21 cellular contexts compared by ENCODE assay signal in the genomic region with DNA sequence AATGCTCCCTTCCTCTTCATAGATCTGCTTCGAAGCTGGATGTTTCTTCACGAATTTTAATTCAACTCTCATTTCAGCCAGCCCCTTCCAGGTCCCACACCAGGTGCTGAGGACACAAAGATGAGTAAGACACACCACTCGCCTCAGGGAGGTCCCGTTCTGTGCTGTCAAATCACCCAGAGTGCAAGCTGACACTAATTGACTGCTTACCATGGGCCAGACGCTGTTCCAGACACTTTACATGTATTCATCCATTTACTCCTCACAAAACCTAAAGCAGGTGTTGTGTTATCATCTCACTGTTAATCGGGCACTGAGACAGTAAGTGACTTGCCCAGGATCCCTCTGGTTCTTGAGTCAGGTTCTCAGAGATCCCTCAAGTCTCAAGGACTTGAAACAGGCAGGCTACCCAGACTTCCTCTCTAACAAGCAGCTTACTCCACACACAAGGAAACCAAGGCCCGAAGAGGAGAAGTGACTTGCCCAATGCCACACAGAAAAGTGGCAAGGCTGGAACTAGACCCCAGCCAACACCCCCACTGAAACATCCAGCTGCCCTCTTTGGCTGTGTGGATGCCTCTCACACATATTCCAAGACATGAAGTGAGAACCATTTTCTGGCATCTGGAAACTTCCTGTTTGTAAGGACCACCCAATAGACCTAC.
DNase-seq lines count a peak whose midpoint lies in the region; ATAC-seq and TF ChIP-seq lines count a peak whose summit lies in the region.
"Had no signal": no experiment of that assay in that cellular context is flagged by ENCODE, and none has a peak within 500 bp of the region (broad histone marks: within the 10 kb centered on the region; RNA-seq: fewer than 3 reads in every experiment).

No MANE protein-coding gene starts in this region.

- peaks cover 4% of the 10 kb centered on the region for H3K4me1 Mint-ChIP-seq in activated T-cell treated with anti-CD3 and anti-CD28 coated beads, Interleukin-2, amount 50 U/mL, for 4 hours (ENCODE audit: low read depth)
- peaks cover 11% of the 10 kb centered on the region for H3K4me1 Mint-ChIP-seq in activated T-cell treated with anti-CD3 and anti-CD28 coated beads, Interleukin-2, amount 50 U/mL, for 24 hours (ENCODE audit: low read depth)

- H3K36me3 ChIP-seq in suprapubic skin = no peaks in the 10 kb centered on the region
- H3K36me3 ChIP-seq: thoracic aorta had no signal

- no peak for TF ChIP-seq POLR2A in suprapubic skin (IDR thresholded peaks at IDR 0.05)

- peaks cover 27% of the 10 kb centered on the region for H3K27me3 Mint-ChIP-seq in activated T-cell treated with anti-CD3 and anti-CD28 coated beads, Interleukin-2, amount 50 U/mL, for 4 hours (ENCODE audit: low read depth)
- H3K27me3 Mint-ChIP-seq in activated T-cell treated with anti-CD3 and anti-CD28 coated beads, Interleukin-2, amount 50 U/mL, for 24 hours = peaks cover 39% of the 10 kb centered on the region

- peaks cover 13% of the 10 kb centered on the region for H3K27me3 ChIP-seq in foreskin keratinocyte
- H3K27me3 ChIP-seq in suprapubic skin = peaks cover 15% of the 10 kb centered on the region

- no peak overlapping the region for H3K27ac Mint-ChIP-seq in activated T-cell treated with anti-CD3 and anti-CD28 coated beads, Interleukin-2, amount 50 U/mL, for 24 hours
- H3K27ac Mint-ChIP-seq: endodermal cell; T-helper 1 cell treated with Interleukin-12 subunit alpha and Interleukin-12 subunit beta and Interleukin-4 antibody, amounts not matched to agents 30 μg/mL and 1 μg/mL, for 36 hours had no signal

- no peaks in the 10 kb centered on the region for H3K36me3 Mint-ChIP-seq in activated T-cell treated with anti-CD3 and anti-CD28 coated beads, Interleukin-2, amount 50 U/mL, for 4 hours (ENCODE audit: insufficient read depth)
- H3K36me3 Mint-ChIP-seq in activated T-cell treated with anti-CD3 and anti-CD28 coated beads, Interleukin-2, amount 50 U/mL, for 24 hours (ENCODE audit: low read depth) = no peaks in the 10 kb centered on the region

- no peaks in the 10 kb centered on the region for H3K9me3 ChIP-seq in suprapubic skin
- H3K9me3 ChIP-seq: thoracic aorta had no signal

- TF ChIP-seq CTCF in foreskin keratinocyte (conservative IDR thresholded peaks at IDR 0.05) (no peak), suprapubic skin (IDR thresholded peaks at IDR 0.05) (no peak)

- H3K4me3 ChIP-seq in suprapubic skin = peak overlapping the region; percentile 29

- peak in 1 of 2 donors; percentile 58 for ATAC-seq in activated T-cell treated with anti-CD3 and anti-CD28 coated beads, Interleukin-2, amount 50 U/mL, for 4 hours
- peak; percentile 54 for ATAC-seq in foreskin keratinocyte
- ATAC-seq: activated CD4-positive, CD25-positive, alpha-beta regulatory T cell treated with anti-CD3 and anti-CD28 coated beads, Interleukin-2, amount 50 U/mL, for 24 hours; HCT116; HepG2 had no signal

- H3K9me3 Mint-ChIP-seq in activated T-cell treated with anti-CD3 and anti-CD28 coated beads, Interleukin-2, amount 50 U/mL, for 4 hours = no peaks in the 10 kb centered on the region
- no peaks in the 10 kb centered on the region for H3K9me3 Mint-ChIP-seq in activated T-cell treated with anti-CD3 and anti-CD28 coated beads, Interleukin-2, amount 50 U/mL, for 24 hours
- H3K9me3 Mint-ChIP-seq: endodermal cell; T-helper 1 cell treated with Interleukin-12 subunit alpha and Interleukin-12 subunit beta and Interleukin-4 antibody, amounts not matched to agents 30 μg/mL and 1 μg/mL, for 36 hours had no signal

- no peak overlapping the region for H3K27ac ChIP-seq in foreskin keratinocyte
- no peak overlapping the region for H3K27ac ChIP-seq in suprapubic skin
- H3K27ac ChIP-seq: thoracic aorta had no signal

- WGBS in suprapubic skin = 74% methylated on average over 7 of the region's 7 CpGs

- peak overlapping the region; percentile 39 for H3K4me3 Mint-ChIP-seq in activated T-cell treated with anti-CD3 and anti-CD28 coated beads, Interleukin-2, amount 50 U/mL, for 4 hours
- H3K4me3 Mint-ChIP-seq in activated T-cell treated with anti-CD3 and anti-CD28 coated beads, Interleukin-2, amount 50 U/mL, for 24 hours = no peak overlapping the region
- H3K4me3 Mint-ChIP-seq: endodermal cell; T-helper 1 cell treated with Interleukin-12 subunit alpha and Interleukin-12 subunit beta and Interleukin-4 antibody, amounts not matched to agents 30 μg/mL and 1 μg/mL, for 36 hours had no signal

- TF ChIP-seq EP300 in suprapubic skin (IDR thresholded peaks at IDR 0.05) = no peak

- H3K4me1 ChIP-seq in foreskin keratinocyte = no peaks in the 10 kb centered on the region
- peaks cover 16% of the 10 kb centered on the region for H3K4me1 ChIP-seq in suprapubic skin

- DNase-seq in activated T-cell treated with anti-CD3 and anti-CD28 coated beads, Interleukin-2, amount 50 U/mL, for 4 hours = no peak
- DNase-seq in activated T-cell treated with anti-CD3 and anti-CD28 coated beads, Interleukin-2, amount 50 U/mL, for 24 hours = no peak
- peak; percentile 11 for DNase-seq in RPMI7951 (ENCODE audit: low read depth)
- DNase-seq in foreskin keratinocyte = no peak
- DNase-seq in suprapubic skin (ENCODE audit: low spot score in 2 of 2) = peak in 1 of 2 donors; percentile 31
- DNase-seq in DMS79 (lab: John Stamatoyannopoulos, UW) = no peak
- no peak for DNase-seq in OCI-M1 (lab: John Stamatoyannopoulos, UW)
- DNase-seq in iPS-NIHi11 (ENCODE audit: low spot score) = no peak
- DNase-seq: Calu3; caudate nucleus; hypothalamus; MM.1S; NCI-H2081 treated with DMSO at 0.1 percent for 48 hours; NCI-H69; stimulated activated CD4-positive, alpha-beta T cell treated with anti-CD3 and anti-CD28 coated beads, Interleukin-2, amount 100 ng/mL, for 48 hours had no signal
